16 cellular contexts compared by ENCODE assay signal in genomic region chr14:89374908-89375307, GRCh38.
"Had no signal": no experiment of that assay in that cellular context is flagged by ENCODE, and none has a peak within 500 bp of the region (broad histone marks: within the 10 kb centered on the region; RNA-seq: fewer than 3 reads in every experiment).

No MANE protein-coding gene starts in this region.

- H3K9me3 Mint-ChIP-seq: effector memory CD8-positive, alpha-beta T cell; stimulated activated memory B cell treated with anti-CD40 and anti-IgM and Interleukin-4, amounts not matched to agents 10 μg/mL and 1 μg/mL and 100 μg/mL, for 72 hours had no signal

- H3K9me3 ChIP-seq: lower lobe of right lung, right lobe of liver, stomach, thyroid gland had no signal

- H3K27me3 Mint-ChIP-seq: effector memory CD8-positive, alpha-beta T cell; stimulated activated memory B cell treated with anti-CD40 and anti-IgM and Interleukin-4, amounts not matched to agents 10 μg/mL and 1 μg/mL and 100 μg/mL, for 72 hours had no signal

- H3K4me2 ChIP-seq: neural progenitor cell had no signal

- H3K27ac Mint-ChIP-seq: effector memory CD8-positive, alpha-beta T cell; nephron; neural progenitor cell; progenitor cell of endocrine pancreas; stimulated activated memory B cell treated with anti-CD40 and anti-IgM and Interleukin-4, amounts not matched to agents 10 μg/mL and 1 μg/mL and 100 μg/mL, for 72 hours had no signal

- H3K27me3 ChIP-seq: neural progenitor cell, right lobe of liver, stomach, thyroid gland had no signal

- H2AFZ ChIP-seq: neural progenitor cell, parathyroid adenoma had no signal

- DNase-seq: cortex of kidney; effector memory CD8-positive, alpha-beta T cell; left ventricle myocardium superior; lower lobe of right lung; right lobe of liver; small intestine; stimulated activated CD4-positive, alpha-beta T cell treated with anti-CD3 and anti-CD28 coated beads, Interleukin-2, amount 100 ng/mL, for 24 hours; stimulated activated CD4-positive, alpha-beta T cell treated with anti-CD3 and anti-CD28 coated beads, Interleukin-4, amount 100 ng/mL, for 24 hours; stomach; thyroid gland; trophoblast cell had no signal

- H3K27ac ChIP-seq: lower lobe of right lung, neural progenitor cell, parathyroid adenoma, right lobe of liver, stomach, thyroid gland had no signal

- H3K9ac ChIP-seq: neural progenitor cell, parathyroid adenoma had no signal

- H3K36me3 ChIP-seq: lower lobe of right lung, neural progenitor cell, right lobe of liver, stomach, thyroid gland had no signal

- H3K4me3 ChIP-seq: lower lobe of right lung, neural progenitor cell, right lobe of liver, stomach, thyroid gland had no signal

- ATAC-seq: effector memory CD8-positive, alpha-beta T cell; left ventricle myocardium superior; lower lobe of right lung; right lobe of liver; stimulated activated memory B cell treated with anti-CD40 and anti-IgM and Interleukin-4, amounts not matched to agents 10 μg/mL and 1 μg/mL and 100 μg/mL, for 72 hours had no signal

- H3K4me3 Mint-ChIP-seq: effector memory CD8-positive, alpha-beta T cell; nephron; neural progenitor cell; stimulated activated memory B cell treated with anti-CD40 and anti-IgM and Interleukin-4, amounts not matched to agents 10 μg/mL and 1 μg/mL and 100 μg/mL, for 72 hours had no signal
